Comparison of ENCODE assay signal across 18 cellular contexts in the genomic region with DNA sequence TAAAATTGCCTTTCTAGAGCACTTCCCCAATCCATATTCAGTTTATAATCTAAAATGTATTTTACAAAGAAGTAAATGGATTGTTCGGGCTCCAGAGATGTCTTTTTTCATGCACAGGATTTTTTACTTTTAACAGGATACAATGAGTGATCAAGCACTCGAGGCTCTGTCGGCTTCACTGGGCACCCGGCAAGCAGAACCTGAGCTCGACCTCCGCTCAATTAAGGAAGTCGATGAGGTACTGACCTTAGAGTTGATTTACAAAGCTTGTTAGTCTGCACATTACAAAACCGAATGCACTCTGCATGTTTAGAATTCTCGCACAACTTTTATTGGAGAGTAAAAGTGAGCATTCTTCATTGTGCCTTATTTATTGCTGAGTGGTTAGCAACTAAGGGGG.
DNase-seq lines count a peak whose midpoint lies in the region; FAIRE-seq and TF ChIP-seq lines count a peak whose summit lies in the region.
"Had no signal": no experiment of that assay in that cellular context is flagged by ENCODE, and none has a peak within 500 bp of the region (broad histone marks: within the 10 kb centered on the region; RNA-seq: fewer than 3 reads in every experiment).

No MANE protein-coding gene starts in this region.

- H3K4me3 ChIP-seq in Caco-2 (ENCODE audit: low read depth, low read length): no peak overlapping the region
- no peak overlapping the region for H3K4me3 ChIP-seq in NB4 (ENCODE audit: low read depth, low read length)
- H3K4me3 ChIP-seq in cardiac muscle cell: no peak overlapping the region
- H3K4me3 ChIP-seq in sigmoid colon: no peak overlapping the region
- H3K4me3 ChIP-seq in lower leg skin (ENCODE audit: low read depth, poor library complexity, severe bottlenecking): no peak overlapping the region
- H3K4me3 ChIP-seq: BLaER1 had no signal

- peak overlapping the region; percentile 60 for H3K27ac Mint-ChIP-seq in Caco-2 (ENCODE audit: unreplicated experiment)
- H3K27ac Mint-ChIP-seq: progenitor cell of endocrine pancreas had no signal

- no peak for TF ChIP-seq EP300 in sigmoid colon (IDR thresholded peaks at IDR 0.05)

- H3K9me3 Mint-ChIP-seq in Caco-2 (ENCODE audit: unreplicated experiment): no peaks in the 10 kb centered on the region

- peaks cover 9% of the 10 kb centered on the region for H3K36me3 ChIP-seq in Caco-2 (ENCODE audit: control insufficient read depth, insufficient read depth, low read length)
- peaks cover 31% of the 10 kb centered on the region for H3K36me3 ChIP-seq in cardiac muscle cell
- H3K36me3 ChIP-seq in sigmoid colon: peaks cover 19 to 95% (median 47%) of the 10 kb centered on the region in 4 donors

- TF ChIP-seq POLR2A in NB4 (IDR thresholded peaks at IDR 0.05; ENCODE audit: extremely low read depth, insufficient read length): no peak
- no peak for TF ChIP-seq POLR2A in sigmoid colon (IDR thresholded peaks at IDR 0.05)
- TF ChIP-seq POLR2A in lower leg skin (IDR thresholded peaks at IDR 0.05): no peak

- FAIRE-seq in frontal cortex (lab: Jason Lieb, UNC): no peak
- FAIRE-seq: kidney had no signal

- peaks cover 90% of the 10 kb centered on the region for H3K36me3 Mint-ChIP-seq in Caco-2 (ENCODE audit: insufficient read depth, unreplicated experiment)

- TF ChIP-seq CTCF in Caco-2 (IDR thresholded peaks at IDR 0.05; ENCODE audit: insufficient read depth in 1 of 2, low read depth in 1 of 2, low read length in 1 of 2, severe bottlenecking in 1 of 2, unreplicated experiment in 1 of 2) (no peak), NB4 (IDR thresholded peaks at IDR 0.05; ENCODE audit: low read depth, low read length) (no peak), cardiac muscle cell (IDR thresholded peaks at IDR 0.05; ENCODE audit: low read depth, low read length) (no peak), sigmoid colon (IDR thresholded peaks at IDR 0.05) (no peak), lower leg skin (IDR thresholded peaks at IDR 0.05) (no peak)

- peak overlapping the region; percentile 16 for H3K27ac ChIP-seq in cardiac muscle cell
- peak overlapping the region in 3 of 4 donors; percentile 35 to 67 (median 66) for H3K27ac ChIP-seq in sigmoid colon
- H3K27ac ChIP-seq: BLaER1 had no signal

- H3K4me3 Mint-ChIP-seq in Caco-2 (ENCODE audit: unreplicated experiment): no peak overlapping the region

- CTCF ChIA-PET in Caco-2 (lab: Charles Lee): interaction anchor here (1.8 kb wide), 1 partner anchor 10 kb away, joined by 8 read pairs; no protein-coding TSS in a partner anchor

- peaks cover 29% of the 10 kb centered on the region for H3K4me1 Mint-ChIP-seq in Caco-2 (ENCODE audit: low read depth, unreplicated experiment)

- 60 to 82% methylated on average over 9 of the region's 9 CpGs for WGBS in sigmoid colon, 2 donors
- WGBS in lower leg skin, 2 donors: 75 to 78% methylated on average over 9 of the region's 9 CpGs

- POLR2A ChIA-PET in Caco-2 (lab: Charles Lee): no interaction called here

- DNase-seq in Caco-2 (no peak), NB4 (ENCODE audit: low read depth) (peak; percentile 50), cardiac muscle cell (ENCODE audit: low read depth in 1 of 2, low spot score in 1 of 2) (no peak), sigmoid colon (no peak), foreskin melanocyte (no peak), lower leg skin (ENCODE audit: low spot score in 2 of 2) (no peak), frontal cortex (ENCODE audit: low spot score in 2 of 2) (no peak)
- DNase-seq: activated gamma-delta T cell; DMS79; head of caudate nucleus; kidney; NCI-H2029; NCI-H526; PC-3; SK-N-SH; stimulated activated CD4-positive, alpha-beta T cell treated with anti-CD3 and anti-CD28 coated beads, Interleukin-15, amount 100 ng/mL, for 24 hours had no signal

- no peaks in the 10 kb centered on the region for H3K9me3 ChIP-seq in Caco-2
- H3K9me3 ChIP-seq in cardiac muscle cell (ENCODE audit: low read depth): no peaks in the 10 kb centered on the region
- H3K9me3 ChIP-seq in sigmoid colon: no peaks in the 10 kb centered on the region
- H3K9me3 ChIP-seq: SK-N-SH had no signal

- H3K4me1 ChIP-seq in Caco-2 (peaks cover 18% of the 10 kb centered on the region), cardiac muscle cell (ENCODE audit: low read depth) (peaks cover 17% of the 10 kb centered on the region), sigmoid colon (peaks cover 0 to 50% (median 29%) of the 10 kb centered on the region in 4 donors)
- H3K4me1 ChIP-seq: BLaER1 had no signal

- BruUV-seq in Caco-2 (replicated peaks; lab: Mats Ljungman, UMichigan): no TSS peak

- no peaks in the 10 kb centered on the region for H3K27me3 ChIP-seq in Caco-2 (replicated peaks; ENCODE audit: control insufficient read depth, insufficient read depth, low read length)
- H3K27me3 ChIP-seq in cardiac muscle cell: no peaks in the 10 kb centered on the region
- H3K27me3 ChIP-seq in sigmoid colon: no peaks in the 10 kb centered on the region
- H3K27me3 ChIP-seq: BLaER1 had no signal

- intact Hi-C loops in Caco-2 (cut with micrococcal nuclease; ENCODE audit: unreplicated experiment) (no loop called here), sigmoid colon (cut with DNase I) (no loop called here), lower leg skin (cut with DNase I; ENCODE audit: low total_unique reads) (no loop called here)

- H3K27me3 Mint-ChIP-seq in Caco-2 (ENCODE audit: insufficient read depth, unreplicated experiment): no peaks in the 10 kb centered on the region
- H3K27me3 Mint-ChIP-seq: progenitor cell of endocrine pancreas had no signal
